14 cellular contexts compared by ENCODE assay signal in the genomic region with DNA sequence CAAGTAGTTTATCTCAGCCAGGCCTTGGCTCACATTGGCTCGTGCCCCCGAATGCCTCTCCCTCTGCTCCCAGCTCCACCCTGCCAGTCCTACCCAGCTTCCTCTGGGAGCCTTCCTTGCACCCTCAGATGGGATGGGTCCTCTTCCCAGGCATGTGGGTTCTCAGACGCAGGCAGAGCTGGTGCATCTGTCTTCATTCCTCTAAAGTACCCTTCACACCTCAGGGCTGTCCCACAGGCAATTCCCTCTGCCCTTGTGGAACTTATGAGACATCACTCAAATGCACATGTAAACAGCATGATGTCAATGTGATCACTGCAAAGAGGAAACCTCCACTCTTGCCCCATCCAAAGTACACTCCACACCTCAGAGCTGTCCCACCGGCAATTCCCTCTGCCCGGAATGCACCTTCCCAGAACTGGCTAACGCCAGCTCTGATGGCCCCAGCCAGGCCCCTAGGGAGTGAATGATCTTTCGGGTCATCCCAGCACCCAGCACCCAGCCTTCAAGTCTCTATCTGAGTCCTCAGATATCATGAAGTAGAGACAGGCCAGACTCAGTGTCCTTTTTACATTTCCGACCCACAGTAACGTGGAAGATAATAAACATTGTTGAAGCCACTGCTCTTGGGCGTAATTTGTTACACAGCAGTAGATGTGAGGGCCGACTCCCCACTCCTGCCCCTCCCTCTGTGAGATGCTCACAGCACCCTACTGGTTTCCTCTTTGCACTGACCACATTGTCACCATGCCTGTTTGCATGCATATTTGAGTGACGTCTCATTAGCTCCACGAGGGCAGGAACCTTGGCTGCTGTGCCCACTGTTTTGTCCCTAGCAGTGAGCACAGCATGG.
A peak's percentile ranks its signal among the peaks of the same experiment; 100 is the strongest.
DNase-seq lines count a peak whose midpoint lies in the region; ATAC-seq and TF ChIP-seq lines count a peak whose summit lies in the region.
"Had no signal": no experiment of that assay in that cellular context is flagged by ENCODE, and none has a peak within 500 bp of the region (broad histone marks: within the 10 kb centered on the region; RNA-seq: fewer than 3 reads in every experiment).

No MANE protein-coding gene starts in this region.

- no TSS peak for BruUV-seq in IMR-90 (replicated peaks; lab: Mats Ljungman, UMichigan)

- in situ Hi-C loops in IMR-90 (cut with MboI; ENCODE audit: low sequenced_read_pairs): no loop called here

- peaks cover 4% of the 10 kb centered on the region; the same call in 1 of the 2 replicates for H3K9me3 ChIP-seq in IMR-90 (ENCODE audit: control insufficient read depth, insufficient read depth, low read length)
- H3K9me3 ChIP-seq in trophoblast cell (ENCODE audit: insufficient read depth, low read depth, low read length): peaks cover 2% of the 10 kb centered on the region

- H2BK12ac ChIP-seq in trophoblast cell (ENCODE audit: low read length): no peak overlapping the region

- no peak for TF ChIP-seq POLR2A in IMR-90 (IDR thresholded peaks at IDR 0.05; ENCODE audit: low read depth, low read length)

- H3K4ac ChIP-seq in IMR-90 (ENCODE audit: low read depth, low read length): no peak overlapping the region
- H3K4ac ChIP-seq in trophoblast cell (ENCODE audit: low read depth, low read length): no peak overlapping the region

- H3K4me2 ChIP-seq in IMR-90 (ENCODE audit: low read depth, low read length) (no peak overlapping the region), trophoblast cell (ENCODE audit: low read length) (no peak overlapping the region)

- H3K18ac ChIP-seq in IMR-90 (ENCODE audit: low read depth, low read length) (no peak overlapping the region), trophoblast cell (ENCODE audit: low read length) (no peak overlapping the region)

- H4K20me1 ChIP-seq in IMR-90 (ENCODE audit: insufficient read depth, low read length): no peaks in the 10 kb centered on the region

- no peak overlapping the region for H4K8ac ChIP-seq in IMR-90 (ENCODE audit: low read depth in 2 of 2, low read length in 2 of 2)
- no peak overlapping the region for H4K8ac ChIP-seq in trophoblast cell (ENCODE audit: low read depth, low read length)

- no peak overlapping the region for H2BK5ac ChIP-seq in IMR-90 (ENCODE audit: low read depth, low read length, poor library complexity, severe bottlenecking)
- no peak overlapping the region for H2BK5ac ChIP-seq in trophoblast cell (ENCODE audit: low read depth, low read length, poor library complexity)

- H3K14ac ChIP-seq in IMR-90 (replicated peaks; ENCODE audit: low read depth, low read length): no peak overlapping the region
- no peak overlapping the region for H3K14ac ChIP-seq in trophoblast cell (ENCODE audit: low read length)

- H3K4me3 ChIP-seq in GM12865 (ENCODE audit: low read depth, low read length) (no peak overlapping the region), IMR-90 (ENCODE audit: insufficient read depth, low read depth, low read length) (no peak overlapping the region), epithelial cell of esophagus (ENCODE audit: low read length) (no peak overlapping the region), trophoblast cell (ENCODE audit: low read depth, low read length) (no peak overlapping the region)
- H3K4me3 ChIP-seq: K562, SJCRH30 had no signal

- H2AK5ac ChIP-seq in IMR-90 (ENCODE audit: low read depth, low read length): no peak overlapping the region
- H2AK5ac ChIP-seq in trophoblast cell (ENCODE audit: low read length): no peak overlapping the region

- no peak overlapping the region for H3K27ac ChIP-seq in IMR-90 (ENCODE audit: insufficient read depth, low read length)
- no peak overlapping the region for H3K27ac ChIP-seq in trophoblast cell (ENCODE audit: low read depth, low read length)
- H3K27ac ChIP-seq: SJCRH30 had no signal

- TF ChIP-seq CTCF in GM12865 (IDR thresholded peaks at IDR 0.05; ENCODE audit: insufficient read depth, low read depth, low read length, missing control alignments) (no peak), IMR-90 (conservative IDR thresholded peaks at IDR 0.05; ENCODE audit: low read depth, low read length) (no peak), epithelial cell of esophagus (IDR thresholded peaks at IDR 0.05; ENCODE audit: insufficient read depth, low read depth, low read length, missing control alignments) (no peak)

- DNase-seq in GM12865 (ENCODE audit: low read depth) (peak; percentile 36), IMR-90 (no peak), epithelial cell of esophagus (ENCODE audit: low read depth) (peak; percentile 30), trophoblast cell (peak; percentile 54 to 57), NCI-H146 treated with DMSO at 0.1 percent for 48 hours (lab: John Stamatoyannopoulos, UW; ENCODE audit: unreplicated experiment) (no peak)
- DNase-seq in activated CD8-positive, alpha-beta memory T cell treated with anti-CD3 and anti-CD28 coated beads, Interleukin-2, amount 50 U/mL, for 4 hours: no peak
- DNase-seq: activated CD4-positive, alpha-beta T cell treated with anti-CD3 and anti-CD28 coated beads for 48 hours; activated naive CD8-positive, alpha-beta T cell treated with anti-CD3 and anti-CD28 coated beads for 36 hours; effector CD8-positive, alpha-beta T cell; H7; NCI-H446; SJCRH30 had no signal

- H3K27me3 ChIP-seq in IMR-90 (ENCODE audit: control insufficient read depth, insufficient read depth, low read length): no peaks in the 10 kb centered on the region
- no peaks in the 10 kb centered on the region for H3K27me3 ChIP-seq in trophoblast cell (ENCODE audit: insufficient read depth, low read length)
- H3K27me3 ChIP-seq: SJCRH30 had no signal

- no peaks in the 10 kb centered on the region for H3K79me1 ChIP-seq in IMR-90 (ENCODE audit: low read depth in 1 of 2, low read length in 2 of 2)
- no peaks in the 10 kb centered on the region for H3K79me1 ChIP-seq in trophoblast cell (ENCODE audit: low read length)

- no peaks in the 10 kb centered on the region for H3K79me2 ChIP-seq in trophoblast cell (ENCODE audit: control insufficient read depth, insufficient read depth, low read length, poor library complexity)

- H2BK120ac ChIP-seq in IMR-90 (ENCODE audit: low read depth, low read length): no peak overlapping the region
- no peak overlapping the region for H2BK120ac ChIP-seq in trophoblast cell (ENCODE audit: insufficient read depth, low read length, poor library complexity)

- H3K4me1 ChIP-seq in IMR-90 (ENCODE audit: control insufficient read depth, insufficient read depth, low read length) (no peaks in the 10 kb centered on the region), trophoblast cell (ENCODE audit: control insufficient read depth in 1 of 2, insufficient read depth in 2 of 2, low read length in 2 of 2) (peaks cover 2 to 4% of the 10 kb centered on the region in 2 experiments)
- H3K4me1 ChIP-seq: SJCRH30 had no signal

- dilution Hi-C loops in IMR-90 (cut with HindIII; ENCODE audit: low sequenced_read_pairs, unreplicated experiment): no loop called here

- TF ChIP-seq RAD21 in IMR-90 (IDR thresholded peaks at IDR 0.05; ENCODE audit: low read length): no peak

- H3K36me3 ChIP-seq in IMR-90 (ENCODE audit: control insufficient read depth, insufficient read depth, low read length) (no peaks in the 10 kb centered on the region), trophoblast cell (ENCODE audit: control insufficient read depth in 1 of 2, insufficient read depth in 2 of 2, low read length in 2 of 2) (no peaks in the 10 kb centered on the region)
- H3K36me3 ChIP-seq: SJCRH30 had no signal

- H3K9ac ChIP-seq in IMR-90 (ENCODE audit: low read depth, low read length) (no peak overlapping the region), trophoblast cell (ENCODE audit: low read length) (no peak overlapping the region)

- H4K91ac ChIP-seq in IMR-90 (ENCODE audit: insufficient read depth, low read depth, low read length) (no peak overlapping the region), trophoblast cell (ENCODE audit: low read depth, low read length) (peak overlapping the region; percentile 38)

- no peak for ATAC-seq in IMR-90 (ENCODE audit: low read depth)
- ATAC-seq in HG02763 (IDR thresholded peaks at IDR 0.05; ENCODE audit: unreplicated experiment): no peak
- ATAC-seq: K562 had no signal

- no peak overlapping the region for H2BK20ac ChIP-seq in IMR-90 (ENCODE audit: low read depth, low read length)

- no peak overlapping the region for H4K5ac ChIP-seq in IMR-90 (ENCODE audit: low read depth, low read length)

- H4K12ac ChIP-seq in trophoblast cell (ENCODE audit: low read depth, low read length): no peak overlapping the region

- WGBS in IMR-90 (ENCODE audit: extremely low coverage in 2 of 2, insufficient read length in 1 of 2), 2 experiments: 64% methylated on average over 7 of the region's 13 CpGs; no CpG with 5 or more reads in 1 of the 2 experiments
- WGBS in trophoblast cell (ENCODE audit: extremely low coverage, insufficient coverage, insufficient read length): no CpG with 5 or more reads among the region's 13 CpGs

- intact Hi-C loops in IMR-90 (cut with micrococcal nuclease): no loop called here

- H2BK15ac ChIP-seq in IMR-90 (ENCODE audit: low read depth, low read length): no peak overlapping the region

- CTCF ChIA-PET in IMR-90 (lab: Yijun Ruan, JAX): no interaction called here

- POLR2A ChIA-PET in IMR-90 (lab: Charles Lee; ENCODE audit: unreplicated experiment): no interaction called here

- 0 out of 2 replicates have a peak, but pooled peaks cover 5% of the 10 kb centered on the region for H3K9me1 ChIP-seq in IMR-90 (ENCODE audit: insufficient read depth, low read length)

- H2AK9ac ChIP-seq in IMR-90 (replicated peaks; ENCODE audit: low read depth, low read length, poor library complexity): no peak overlapping the region

- H3K23ac ChIP-seq in IMR-90 (ENCODE audit: low read depth, low read length) (no peak overlapping the region), trophoblast cell (ENCODE audit: low read length) (no peak overlapping the region)

- no peak overlapping the region for H3K56ac ChIP-seq in IMR-90 (ENCODE audit: extremely low read depth, insufficient read depth, low read length)

- H2AFZ ChIP-seq in IMR-90 (replicated peaks; ENCODE audit: low read length, poor library complexity): peak overlapping the region; percentile 67
- H2AFZ ChIP-seq in trophoblast cell (ENCODE audit: insufficient read depth, low read length, poor library complexity): no peak overlapping the region

TF ChIP-seq in IMR-90, 13 proteins besides CTCF, POLR2A, EP300 and RAD21 (continues in another document):
- TF ChIP-seq NFE2L2 (IDR thresholded peaks at IDR 0.05; ENCODE audit: low read depth, low read length): no peak
- no peak for TF ChIP-seq BHLHE40 (IDR thresholded peaks at IDR 0.05; ENCODE audit: low read depth, low read length)
- TF ChIP-seq MAZ (IDR thresholded peaks at IDR 0.05; ENCODE audit: borderline replicate concordance, low read depth, low read length): no peak
- no peak for TF ChIP-seq CEBPB (IDR thresholded peaks at IDR 0.05; ENCODE audit: low read depth, low read length)
- TF ChIP-seq RFX5 (IDR thresholded peaks at IDR 0.05; ENCODE audit: low read depth, low read length): no peak

Comparison
In these comparisons a context has a peak if more than half of its experiments do, and no peak if none do; other contexts are left out.
1. DNase-seq: peak in GM12865 (single experiment), epithelial cell of esophagus (single experiment) and trophoblast cell (2 of 2); none in IMR-90 (single experiment), activated CD8-positive, alpha-beta memory T cell treated with anti-CD3 and anti-CD28 coated beads, Interleukin-2, amount 50 U/mL, for 4 hours (single experiment) and NCI-H146 treated with DMSO at 0.1 percent for 48 hours (single experiment).